Comparison of ENCODE assay signal across 17 cellular contexts in the genomic region with DNA sequence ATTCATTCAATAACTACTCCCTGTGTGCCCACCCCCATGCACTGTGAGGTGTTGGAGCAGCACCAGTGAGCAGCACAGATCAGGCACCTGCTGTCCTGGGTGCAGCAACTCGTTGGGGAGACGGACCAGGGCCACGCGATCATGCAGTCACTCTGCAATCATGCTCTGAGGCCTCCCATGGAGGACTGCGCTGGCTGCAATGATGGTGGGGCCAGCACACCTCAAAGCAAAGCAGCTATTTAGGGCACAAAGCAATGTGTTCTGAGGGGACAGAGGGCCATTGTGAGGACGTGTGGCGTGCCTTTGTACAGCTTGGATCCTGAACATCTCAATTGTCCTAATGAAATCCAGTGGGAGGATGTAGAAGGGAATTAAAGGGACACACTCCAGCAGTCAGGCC. TPM values are rescaled to one million over a fixed set of nuclear protein-coding genes. Genes with fewer than 3 reads are reported as not detected.
DNase-seq lines count a peak whose midpoint lies in the region; ATAC-seq and TF ChIP-seq lines count a peak whose summit lies in the region.
"Had no signal": no experiment of that assay in that cellular context is flagged by ENCODE, and none has a peak within 500 bp of the region (broad histone marks: within the 10 kb centered on the region; RNA-seq: fewer than 3 reads in every experiment).

No MANE protein-coding gene starts in this region.

- no peak overlapping the region for H2AFZ ChIP-seq in neural progenitor cell (replicated peaks)
- H2AFZ ChIP-seq: PC-9 had no signal

- no peaks in the 10 kb centered on the region for H3K79me1 ChIP-seq in mesendoderm (ENCODE audit: low read length)

- H3K36me3 Mint-ChIP-seq in neural progenitor cell = peaks cover 10% of the 10 kb centered on the region
- H3K36me3 Mint-ChIP-seq in activated T-helper 17 cell treated with anti-CD3 and anti-CD28 coated beads, Interleukin-2, amount 50 U/mL, for 72 hours (ENCODE audit: low read depth) = no peaks in the 10 kb centered on the region

- no peaks in the 10 kb centered on the region for H3K9me3 ChIP-seq in neural progenitor cell (ENCODE audit: low read depth)

- H2BK5ac ChIP-seq in mesendoderm (ENCODE audit: low read length) = no peak overlapping the region

- no CpG with 5 or more reads among the region's 7 CpGs for WGBS in mesendoderm (ENCODE audit: extremely low coverage, insufficient coverage, low lambda C conversion rate)

- no peak for ATAC-seq in activated T-helper 17 cell treated with anti-CD3 and anti-CD28 coated beads, Interleukin-2, amount 50 U/mL, for 72 hours (replicated peaks)
- ATAC-seq in HG03378 (IDR thresholded peaks at IDR 0.05; ENCODE audit: unreplicated experiment) = no peak
- ATAC-seq: CD8-positive, alpha-beta T cell; HCT116 had no signal

- H4K5ac ChIP-seq in mesendoderm (ENCODE audit: low read length) = no peak overlapping the region

- H2BK15ac ChIP-seq in mesendoderm (replicated peaks; ENCODE audit: low read depth) = no peak overlapping the region

- H3K18ac ChIP-seq in mesendoderm (ENCODE audit: low read length) = no peak overlapping the region

- no peak overlapping the region for H3K27ac Mint-ChIP-seq in neural progenitor cell
- H3K27ac Mint-ChIP-seq in activated T-helper 17 cell treated with anti-CD3 and anti-CD28 coated beads, Interleukin-2, amount 50 U/mL, for 72 hours = no peak overlapping the region
- H3K27ac Mint-ChIP-seq: CD8-positive, alpha-beta T cell had no signal

- H4K20me1 ChIP-seq in neural progenitor cell (ENCODE audit: low read depth) = no peaks in the 10 kb centered on the region

- H3K4me2 ChIP-seq in neural progenitor cell = no peak overlapping the region
- no peak overlapping the region for H3K4me2 ChIP-seq in mesendoderm (ENCODE audit: low read length)
- H3K4me2 ChIP-seq: PC-9 had no signal

- H3K27ac ChIP-seq in neural progenitor cell (no peak overlapping the region), mesendoderm (ENCODE audit: low read depth, low read length) (no peak overlapping the region)
- H3K27ac ChIP-seq: PC-9 had no signal

- no peak overlapping the region for H4K8ac ChIP-seq in mesendoderm (ENCODE audit: low read depth, low read length)

- H3K36me3 ChIP-seq in neural progenitor cell (no peaks in the 10 kb centered on the region), mesendoderm (ENCODE audit: control insufficient read depth, insufficient read depth, low read length) (no peaks in the 10 kb centered on the region)

- no peak overlapping the region for H3K4me3 Mint-ChIP-seq in neural progenitor cell
- no peak overlapping the region for H3K4me3 Mint-ChIP-seq in activated T-helper 17 cell treated with anti-CD3 and anti-CD28 coated beads, Interleukin-2, amount 50 U/mL, for 72 hours
- H3K4me3 Mint-ChIP-seq: CD8-positive, alpha-beta T cell had no signal

- H3K27me3 Mint-ChIP-seq in neural progenitor cell (ENCODE audit: insufficient read depth, low read depth) = peaks cover 2% of the 10 kb centered on the region
- H3K27me3 Mint-ChIP-seq in activated T-helper 17 cell treated with anti-CD3 and anti-CD28 coated beads, Interleukin-2, amount 50 U/mL, for 72 hours = no peaks in the 10 kb centered on the region

- peaks cover 2% of the 10 kb centered on the region for H3K9me3 Mint-ChIP-seq in neural progenitor cell
- H3K9me3 Mint-ChIP-seq in activated T-helper 17 cell treated with anti-CD3 and anti-CD28 coated beads, Interleukin-2, amount 50 U/mL, for 72 hours = no peaks in the 10 kb centered on the region
- H3K9me3 Mint-ChIP-seq: CD8-positive, alpha-beta T cell had no signal

- no peaks in the 10 kb centered on the region for H3K4me1 Mint-ChIP-seq in neural progenitor cell
- H3K4me1 Mint-ChIP-seq in activated T-helper 17 cell treated with anti-CD3 and anti-CD28 coated beads, Interleukin-2, amount 50 U/mL, for 72 hours = peaks cover 25% of the 10 kb centered on the region

- H3F3A ChIP-seq in neural progenitor cell (ENCODE audit: low read depth) = no peaks in the 10 kb centered on the region

- no peak overlapping the region for H3K4ac ChIP-seq in mesendoderm (ENCODE audit: low read depth, low read length)

- H3K56ac ChIP-seq in mesendoderm (ENCODE audit: low read length) = no peak overlapping the region

- no peak overlapping the region for H2BK120ac ChIP-seq in mesendoderm (ENCODE audit: low read depth, low read length)

- H3K9ac ChIP-seq in neural progenitor cell (no peak overlapping the region), mesendoderm (ENCODE audit: low read length) (no peak overlapping the region)

- no peak overlapping the region for H3K4me3 ChIP-seq in neural progenitor cell
- H3K4me3 ChIP-seq in mesendoderm (ENCODE audit: low read length) = no peak overlapping the region
- H3K4me3 ChIP-seq: PC-9 had no signal

- no peak overlapping the region for H3K23ac ChIP-seq in mesendoderm (ENCODE audit: low read length)

- DNase-seq in activated CD4-positive, alpha-beta T cell treated with anti-CD3 and anti-CD28 coated beads for 1 hour = peak; percentile 3
- no peak for DNase-seq in activated CD4-positive, alpha-beta T cell treated with anti-CD3 and anti-CD28 coated beads, Interleukin-2, amount 50 U/mL, for 48 hours
- DNase-seq in globus pallidus (ENCODE audit: low spot score) (peak; percentile 92), neural progenitor cell (ENCODE audit: low spot score) (peak; percentile 28), superior temporal gyrus (ENCODE audit: extremely low spot score) (peak; percentile 91), mesendoderm (no peak)
- DNase-seq: 8988T; CD8-positive, alpha-beta T cell; KG1; NCI-H1436; NCI-H2029; NCI-H2171 treated with DMSO at 0.1 percent for 48 hours; NCI-H748 treated with DMSO at 0.1 percent for 48 hours; PC-9 had no signal

- H3K4me1 ChIP-seq in neural progenitor cell (no peaks in the 10 kb centered on the region), mesendoderm (ENCODE audit: control insufficient read depth, low read depth, low read length) (no peaks in the 10 kb centered on the region)

- H3K79me2 ChIP-seq in neural progenitor cell (ENCODE audit: low read depth) (no peaks in the 10 kb centered on the region), mesendoderm (ENCODE audit: control insufficient read depth, insufficient read depth, low read length) (no peaks in the 10 kb centered on the region)

- H3K27me3 ChIP-seq in neural progenitor cell (no peaks in the 10 kb centered on the region), mesendoderm (ENCODE audit: insufficient read depth, low read length, poor library complexity) (no peaks in the 10 kb centered on the region)

- no peak for TF ChIP-seq CTCF in neural progenitor cell (IDR thresholded peaks at IDR 0.05)

- H2AK5ac ChIP-seq in mesendoderm (ENCODE audit: low read length) = no peak overlapping the region

RNA-seq across cellular contexts. Expression of a gene that starts 41.0 kb away (rescaled TPM):
- total RNA-seq in neural progenitor cell (ENCODE audit: low replicate concordance) = 9.4 and 13.2 TPM in 2 replicates
- 29.7 TPM for polyA plus RNA-seq in mesendoderm (2013, experiment 1 of 2)
- polyA plus RNA-seq in mesendoderm (2013, experiment 2 of 2) = 27.6 TPM
- 10 to 100 TPM in 1 of 2 donors, 1 to 10 TPM in 1; 6.5 to 15.9 TPM for total RNA-seq in activated T-helper 17 cell treated with anti-CD3 and anti-CD28 coated beads, Interleukin-2, amount 50 U/mL, for 72 hours

Comparison
In these comparisons a context has a peak if more than half of its experiments do, and no peak if none do; other contexts are left out.
1. DNase-seq: peak in activated CD4-positive, alpha-beta T cell treated with anti-CD3 and anti-CD28 coated beads for 1 hour (single experiment), globus pallidus (single experiment), neural progenitor cell (single experiment) and superior temporal gyrus (single experiment); none in activated CD4-positive, alpha-beta T cell treated with anti-CD3 and anti-CD28 coated beads, Interleukin-2, amount 50 U/mL, for 48 hours (0 of 2) and mesendoderm (single experiment).